8 cellular contexts compared by ENCODE assay signal in genomic region chr5:177086918-177087706, GRCh38. TPM values are rescaled to one million over a fixed set of nuclear protein-coding genes. Genes with fewer than 3 reads are reported as not detected.
DNase-seq lines count a peak whose midpoint lies in the region; ATAC-seq and TF ChIP-seq lines count a peak whose summit lies in the region.

No MANE protein-coding gene starts in this region.

- intact Hi-C loops in MCF 10A (cut with micrococcal nuclease): no loop called here

- no peak overlapping the region for H3K27ac Mint-ChIP-seq in CD4-positive, CD25-positive, alpha-beta regulatory T cell
- H3K27ac Mint-ChIP-seq in MCF 10A (ENCODE audit: low read depth, unreplicated experiment): no peak overlapping the region

- H3K4me1 Mint-ChIP-seq in CD4-positive, CD25-positive, alpha-beta regulatory T cell: peaks cover 0 to 13% (median 6%) of the 10 kb centered on the region in 4 donors
- peaks cover 7% of the 10 kb centered on the region for H3K4me1 Mint-ChIP-seq in MCF 10A (ENCODE audit: insufficient read depth, unreplicated experiment)

- CTCF ChIA-PET in MCF 10A (lab: Yijun Ruan, JAX): interaction anchor here (0.6 to 6.5 kb wide), 8 partner anchors 9 to 364 kb away, joined by 3 to 91 read pairs (median 3); no protein-coding TSS in a partner anchor

- no peaks in the 10 kb centered on the region for H3K9me3 Mint-ChIP-seq in CD4-positive, CD25-positive, alpha-beta regulatory T cell
- H3K9me3 Mint-ChIP-seq in MCF 10A (ENCODE audit: unreplicated experiment): no peaks in the 10 kb centered on the region

- 2% methylated on average over 60 of the region's 60 CpGs for WGBS in liver

- H3K27ac ChIP-seq in CD4-positive, CD25-positive, alpha-beta regulatory T cell (ENCODE audit: insufficient read depth, low read length, poor library complexity, severe bottlenecking): no peak overlapping the region
- peak overlapping the region; percentile 93 to 95 for H3K27ac ChIP-seq in liver (ENCODE audit: low read depth in 1 of 2, low read length in 2 of 2)

- H3K9ac ChIP-seq in liver (ENCODE audit: low read depth in 1 of 2, low read length in 2 of 2): peak overlapping the region; percentile 46 to 82

- TF ChIP-seq RAD21 in liver (IDR thresholded peaks at IDR 0.05): peak; percentile 35 to 60

- H3K27me3 Mint-ChIP-seq in CD4-positive, CD25-positive, alpha-beta regulatory T cell: peaks cover 21% of the 10 kb centered on the region
- peaks cover 22% of the 10 kb centered on the region for H3K27me3 Mint-ChIP-seq in MCF 10A (ENCODE audit: insufficient read depth, unreplicated experiment)

- no peak overlapping the region for H3K4me3 ChIP-seq in CD4-positive, CD25-positive, alpha-beta regulatory T cell (ENCODE audit: low read depth, low read length)
- peak overlapping the region; percentile 52 to 70 (median 52) for H3K4me3 ChIP-seq in liver (ENCODE audit: low read depth in 1 of 3, low read length in 3 of 3)

- no peaks in the 10 kb centered on the region for H3K36me3 Mint-ChIP-seq in CD4-positive, CD25-positive, alpha-beta regulatory T cell
- H3K36me3 Mint-ChIP-seq in MCF 10A (ENCODE audit: insufficient read depth, unreplicated experiment): peaks cover 7% of the 10 kb centered on the region

- no TSS peak for BruUV-seq in MCF 10A (replicated peaks; lab: Mats Ljungman, UMichigan)

- no peaks in the 10 kb centered on the region for H3K36me3 ChIP-seq in CD4-positive, CD25-positive, alpha-beta regulatory T cell (ENCODE audit: control insufficient read depth, insufficient read depth, low read length)
- H3K36me3 ChIP-seq in liver (ENCODE audit: control insufficient read depth in 4 of 4, insufficient read depth in 3 of 4, low read depth in 1 of 4, low read length in 3 of 4): peaks cover 0 to 11% (median 3%) of the 10 kb centered on the region in 4 donors

- DNase-seq in CD4-positive, CD25-positive, alpha-beta regulatory T cell: peak; percentile 53 to 68 (median 60)
- DNase-seq in HT-29 (ENCODE audit: low spot score): peak; percentile 92
- peak; percentile 58 for DNase-seq in T-helper 9 cell
- DNase-seq in MCF 10A (ENCODE audit: unreplicated experiment): no peak
- DNase-seq in stimulated activated CD8-positive, alpha-beta memory T cell treated with anti-CD3 and anti-CD28 coated beads, Interleukin-12 subunit alpha, Interleukin-12 subunit beta, amount 100 ng/mL, for 1 hour (ENCODE audit: low read depth): peak; percentile 20

- H3K27me3 ChIP-seq in CD4-positive, CD25-positive, alpha-beta regulatory T cell (ENCODE audit: control insufficient read depth, insufficient read depth, low read length): peaks cover 5% of the 10 kb centered on the region
- H3K27me3 ChIP-seq in liver (ENCODE audit: control insufficient read depth in 4 of 4, insufficient read depth in 4 of 4, low read length in 3 of 4): no peaks in the 10 kb centered on the region

- ATAC-seq in CD4-positive, CD25-positive, alpha-beta regulatory T cell (ENCODE audit: low read depth in 2 of 2): peak; percentile 76 to 80
- peak; percentile 65 for ATAC-seq in GM19395 (IDR thresholded peaks at IDR 0.05; ENCODE audit: unreplicated experiment)
- no peak for ATAC-seq in HG02610 (IDR thresholded peaks at IDR 0.05; ENCODE audit: unreplicated experiment)

- peak overlapping the region in 1 of 4 donors; percentile 59 for H3K4me3 Mint-ChIP-seq in CD4-positive, CD25-positive, alpha-beta regulatory T cell
- peak overlapping the region; percentile 24 for H3K4me3 Mint-ChIP-seq in MCF 10A (ENCODE audit: unreplicated experiment)

- TF ChIP-seq CTCF in MCF 10A (IDR thresholded peaks at IDR 0.05; ENCODE audit: unreplicated experiment): peak; percentile 59
- TF ChIP-seq CTCF in liver (IDR thresholded peaks at IDR 0.05; ENCODE audit: low read depth, low read length, missing input control): peak; percentile 76

- POLR2A ChIA-PET in MCF 10A (lab: Yijun Ruan, JAX): interaction anchor here (1.1 to 1.2 kb wide), 2 partner anchors 13 to 42 kb away, joined by 3 read pairs; no protein-coding TSS in a partner anchor

- peaks cover 10% of the 10 kb centered on the region for H3K4me1 ChIP-seq in CD4-positive, CD25-positive, alpha-beta regulatory T cell (ENCODE audit: control insufficient read depth, insufficient read depth, low read length, poor library complexity, severe bottlenecking)
- H3K4me1 ChIP-seq in liver (ENCODE audit: control insufficient read depth in 4 of 4, insufficient read depth in 4 of 4, low read length in 3 of 4): peaks cover 11 to 39% (median 33%) of the 10 kb centered on the region in 4 donors

- H3K9me3 ChIP-seq in CD4-positive, CD25-positive, alpha-beta regulatory T cell (ENCODE audit: control insufficient read depth in 2 of 2, low read length in 2 of 2): no peaks in the 10 kb centered on the region
- no peaks in the 10 kb centered on the region for H3K9me3 ChIP-seq in liver (ENCODE audit: control insufficient read depth in 4 of 4, low read length in 3 of 4)

TF ChIP-seq in liver, 16 proteins besides CTCF, POLR2A, EP300 and RAD21:
- TF ChIP-seq EGR1 (IDR thresholded peaks at IDR 0.05; ENCODE audit: low read depth in 2 of 2) (peak; percentile 62 to 90), HNF4A (conservative IDR thresholded peaks at IDR 0.05) (peak; percentile 80 to 87), FOXA2 (IDR thresholded peaks at IDR 0.05) (peak; percentile 19), FOXA1 (IDR thresholded peaks at IDR 0.05) (peak; percentile 64), REST (IDR thresholded peaks at IDR 0.05) (peak; percentile 82), ZBTB33 (IDR thresholded peaks at IDR 0.05) (no peak), TAF1 (conservative IDR thresholded peaks at IDR 0.05) (peak; percentile 22), NR2F2 (IDR thresholded peaks at IDR 0.05) (no peak), YY1 (IDR thresholded peaks at IDR 0.05) (peak; percentile 57), RXRA (IDR thresholded peaks at IDR 0.05) (peak; percentile 51 to 59), ATF3 (IDR thresholded peaks at IDR 0.05) (no peak), SP1 (IDR thresholded peaks at IDR 0.05) (peak; percentile 92), JUND (IDR thresholded peaks at IDR 0.05) (peak in 1 of 2 donors; percentile 40), MAX (IDR thresholded peaks at IDR 0.05) (no peak), GABPA (IDR thresholded peaks at IDR 0.05 in 1 of 2, conservative IDR thresholded peaks at IDR 0.05 in 1 of 2) (no peak), HNF4G (IDR thresholded peaks at IDR 0.05) (peak; percentile 69)

RNA-seq across cellular contexts. Expression of gene FGFR4, which starts 0.4 kb away (rescaled TPM):
- total RNA-seq in CD4-positive, CD25-positive, alpha-beta regulatory T cell: 4.4 TPM
- under 1 TPM in 2 of 4 donors, not detected in 2; 0.19 to 0.29 TPM for polyA plus RNA-seq in CD4-positive, CD25-positive, alpha-beta regulatory T cell
- total RNA-seq in HT-29 (2014; rRNA removed; shearing (Covaris generic)): 145 and 158 TPM in 2 replicates
- total RNA-seq in MCF 10A (2022) (1.5 and 1.8 TPM in 2 replicates), liver (10 to 100 TPM; 64.4 to 72.6 TPM)
- 10 to 100 TPM; 42.3 to 48.1 TPM for polyA plus RNA-seq in liver

RNA-seq across cellular contexts. Expression of gene NSD1, which starts 46.5 kb away (rescaled TPM):
- 125 TPM for total RNA-seq in CD4-positive, CD25-positive, alpha-beta regulatory T cell
- polyA plus RNA-seq in CD4-positive, CD25-positive, alpha-beta regulatory T cell: 10 to 100 TPM; 25.9 to 48.6 (median 37.3) TPM
- 21.9 and 29.4 TPM in 2 replicates for total RNA-seq in HT-29 (2014; rRNA removed; shearing (Covaris generic))
- total RNA-seq in MCF 10A (2022): 110 and 111 TPM in 2 replicates
- total RNA-seq in liver: 10 to 100 TPM; 25.8 to 34.1 TPM
- polyA plus RNA-seq in liver: 10 to 100 TPM in 1 of 2 donors, 1 to 10 TPM in 1; 5.3 to 12.8 TPM

Comparison
In these comparisons a context has a peak if more than half of its experiments do, and no peak if none do; other contexts are left out.
1. RNA of gene FGFR4, which starts 0.4 kb away (total RNA-seq): 145 to 158 TPM in HT-29 and 64.4 to 72.6 TPM in liver; 4.4 TPM in CD4-positive, CD25-positive, alpha-beta regulatory T cell (single experiment) and 1.5 to 1.8 TPM in MCF 10A; every median in the first group is over 10 times any median in the second.